ENCODE assay signal across 2 cellular contexts in the genomic region with DNA sequence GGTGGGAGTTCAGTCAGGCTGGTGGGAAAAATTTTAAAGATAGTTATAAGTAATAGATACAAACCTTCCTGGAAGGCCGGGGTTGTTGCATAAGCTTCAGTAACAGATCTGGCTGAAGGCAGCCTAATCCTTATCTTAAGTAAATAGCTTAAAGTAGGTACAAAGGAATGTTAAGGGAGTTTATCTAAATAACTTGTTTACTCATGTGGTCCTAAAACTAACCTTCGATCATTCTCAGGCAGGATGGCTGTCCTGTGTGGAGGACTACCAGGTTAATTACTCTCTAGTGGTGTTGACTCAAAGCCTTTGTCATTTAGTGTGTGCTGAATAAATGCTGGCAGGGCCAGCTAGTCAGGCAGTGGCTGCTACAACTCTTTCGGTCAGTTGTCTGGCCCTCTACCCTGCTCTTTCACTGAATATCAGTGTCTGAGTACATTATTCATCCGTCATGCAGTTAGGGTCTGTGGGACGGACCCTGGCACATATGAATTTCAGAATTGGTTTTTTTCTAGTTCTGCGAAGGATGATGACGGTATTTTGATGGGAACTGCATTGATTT.
A peak's percentile ranks its signal among the peaks of the same experiment; 100 is the strongest.
TF ChIP-seq lines count a peak whose summit lies in the region.

No MANE protein-coding gene starts in this region.

TF ChIP-seq in K562, 482 proteins besides CTCF, POLR2A, EP300 and RAD21 (continued from another document):
- TF ChIP-seq, protein P1, sequence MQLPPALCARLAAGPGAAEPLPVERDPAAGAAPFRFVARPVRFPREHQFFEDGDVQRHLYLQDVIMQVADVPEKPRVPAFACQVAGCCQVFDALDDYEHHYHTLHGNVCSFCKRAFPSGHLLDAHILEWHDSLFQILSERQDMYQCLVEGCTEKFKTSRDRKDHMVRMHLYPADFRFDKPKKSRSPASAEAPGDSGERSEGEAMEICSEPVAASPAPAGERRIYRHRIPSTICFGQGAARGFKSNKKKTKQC (CRISPR knock-in tag; IDR thresholded peaks at IDR 0.05) = no peak

TF ChIP-seq in HepG2, 621 proteins besides CTCF, POLR2A, EP300 and RAD21 (continued from another document):
- TF ChIP-seq ZNF256 (CRISPR knock-in tag; conservative IDR thresholded peaks at IDR 0.05) (no peak), GPN1 (CRISPR knock-in tag; IDR thresholded peaks at IDR 0.05; ENCODE audit: borderline replicate concordance) (no peak), TGIF2 (CRISPR knock-in tag; IDR thresholded peaks at IDR 0.05) (no peak), ZNF629 (CRISPR knock-in tag; conservative IDR thresholded peaks at IDR 0.05) (no peak), FOXA1 (IDR thresholded peaks at IDR 0.05) (no peak), FOXA1 (CRISPR knock-in tag; IDR thresholded peaks at IDR 0.05) (peak; percentile 62), SP140L (CRISPR knock-in tag; IDR thresholded peaks at IDR 0.05; ENCODE audit: borderline replicate concordance) (no peak), ZMYM4 (CRISPR knock-in tag; IDR thresholded peaks at IDR 0.05) (no peak), SIX4 (CRISPR knock-in tag; IDR thresholded peaks at IDR 0.05) (no peak), RELA (CRISPR knock-in tag; IDR thresholded peaks at IDR 0.05) (no peak), ISL2 (CRISPR knock-in tag; IDR thresholded peaks at IDR 0.05) (0 out of 2 replicates have a peak, but pooled peaks have one; percentile 28), TBP (CRISPR knock-in tag; IDR thresholded peaks at IDR 0.05) (no peak), BCL6 (CRISPR knock-in tag; IDR thresholded peaks at IDR 0.05) (0 out of 2 replicates have a peak, but pooled peaks have one; percentile 34)
TF ChIP-seq in HepG2: peak in this region for 6.
